10 cellular contexts compared by ENCODE assay signal in the genomic region with DNA sequence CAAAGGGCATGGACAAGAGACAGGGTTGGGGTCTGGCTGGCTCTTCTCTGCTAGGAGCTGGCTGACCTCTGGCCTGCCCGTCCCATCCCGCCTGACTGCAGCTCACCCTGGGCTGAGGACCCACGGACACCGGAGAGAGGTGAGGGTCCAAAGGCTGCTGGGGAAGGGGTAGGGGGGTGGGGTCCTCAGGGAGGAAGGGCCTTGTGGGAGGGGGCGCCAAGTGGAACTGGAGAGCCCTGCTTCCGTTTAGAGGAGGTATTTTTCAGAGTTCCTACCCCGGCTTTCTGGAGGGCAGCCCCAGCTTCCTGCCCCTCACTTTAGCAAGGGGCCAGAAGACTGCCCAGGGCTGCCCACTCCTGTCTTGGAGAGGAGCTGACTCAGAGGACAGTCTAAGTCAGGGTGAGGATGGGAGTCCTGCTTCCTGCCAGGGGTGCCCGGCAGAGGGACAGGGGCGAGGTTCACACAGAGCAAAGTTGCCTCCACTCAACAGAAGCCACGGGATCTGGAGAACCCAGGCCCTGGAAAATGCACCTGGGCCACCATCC. TPM values are rescaled to one million over a fixed set of nuclear protein-coding genes. Genes with fewer than 3 reads are reported as not detected.
A peak's percentile ranks its signal among the peaks of the same experiment; 100 is the strongest.
DNase-seq lines count a peak whose midpoint lies in the region; ATAC-seq and TF ChIP-seq lines count a peak whose summit lies in the region.
"Had no signal": no experiment of that assay in that cellular context is flagged by ENCODE, and none has a peak within 500 bp of the region (broad histone marks: within the 10 kb centered on the region; RNA-seq: fewer than 3 reads in every experiment).

No MANE protein-coding gene starts in this region.

- no peak for TF ChIP-seq CTCF in A673 (conservative IDR thresholded peaks at IDR 0.05; ENCODE audit: low read depth, low read length)
- TF ChIP-seq CTCF in gastrocnemius medialis (IDR thresholded peaks at IDR 0.05 in 4 of 5, conservative IDR thresholded peaks at IDR 0.05 in 1 of 5) = no peak

- POLR2A ChIA-PET in A673 (lab: Charles Lee; ENCODE audit: low non-redundant PET) = no interaction called here

- H3K27ac ChIP-seq in effector memory CD4-positive, alpha-beta T cell (ENCODE audit: insufficient read depth, low read length, poor library complexity, severe bottlenecking) = peak overlapping the region; percentile 58
- H3K27ac ChIP-seq in A673 (ENCODE audit: low read depth, low read length, poor library complexity, severe bottlenecking) = no peak overlapping the region
- no peak overlapping the region for H3K27ac ChIP-seq in gastrocnemius medialis

- H3K4me1 ChIP-seq in effector memory CD4-positive, alpha-beta T cell (ENCODE audit: control insufficient read depth, insufficient read depth, low read length, poor library complexity, severe bottlenecking) = peaks cover 27% of the 10 kb centered on the region
- H3K4me1 ChIP-seq in A673 (ENCODE audit: insufficient read depth, low read length, poor library complexity, severe bottlenecking) (no peaks in the 10 kb centered on the region), gastrocnemius medialis (peaks cover 3 to 5% of the 10 kb centered on the region in 2 donors)

- BruUV-seq in A673 (replicated peaks; lab: Mats Ljungman, UMichigan) = no TSS peak

- DNase-seq in AG20443 (ENCODE audit: low spot score) = peak; percentile 37
- no peak for DNase-seq in effector memory CD4-positive, alpha-beta T cell
- DNase-seq in NCI-H2171 treated with DMSO at 0.1 percent for 48 hours (lab: John Stamatoyannopoulos, UW) = no peak
- no peak for DNase-seq in A673 (ENCODE audit: low spot score)
- DNase-seq in gastrocnemius medialis = no peak
- DNase-seq: stimulated activated CD4-positive, alpha-beta T cell treated with anti-CD3 and anti-CD28 coated beads, Interleukin-4, amount 100 ng/mL, for 24 hours had no signal

- peak overlapping the region; percentile 39 for H3K4me3 ChIP-seq in effector memory CD4-positive, alpha-beta T cell (ENCODE audit: insufficient read depth, low read depth, low read length, poor library complexity, severe bottlenecking)
- no peak overlapping the region for H3K4me3 ChIP-seq in A673 (ENCODE audit: low read depth, low read length, poor library complexity, severe bottlenecking)
- H3K4me3 ChIP-seq in gastrocnemius medialis = no peak overlapping the region
- H3K4me3 ChIP-seq: body of pancreas had no signal

- CTCF ChIA-PET in A673 (lab: Charles Lee) = no interaction called here

- intact Hi-C loops in A673 (cut with micrococcal nuclease; ENCODE audit: unreplicated experiment) (no loop called here), gastrocnemius medialis (cut with DNase I; ENCODE audit: low total_unique reads) (no loop called here)

- H3K36me3 ChIP-seq in effector memory CD4-positive, alpha-beta T cell (ENCODE audit: control insufficient read depth, insufficient read depth, low read length) = peaks cover 13% of the 10 kb centered on the region
- H3K36me3 ChIP-seq in A673 (ENCODE audit: insufficient read depth, low read length, poor library complexity, severe bottlenecking) = peaks cover 16% of the 10 kb centered on the region
- peaks cover 0 to 16% of the 10 kb centered on the region in 2 donors for H3K36me3 ChIP-seq in gastrocnemius medialis

- H3K9me3 ChIP-seq in effector memory CD4-positive, alpha-beta T cell (ENCODE audit: control insufficient read depth, low read length) = no peaks in the 10 kb centered on the region
- H3K9me3 ChIP-seq in A673 (ENCODE audit: low read depth, low read length, poor library complexity, severe bottlenecking) = no peaks in the 10 kb centered on the region
- H3K9me3 ChIP-seq in gastrocnemius medialis = no peaks in the 10 kb centered on the region
- H3K9me3 ChIP-seq: body of pancreas had no signal

- peak; percentile 21 for ATAC-seq in HG03457 (IDR thresholded peaks at IDR 0.05; ENCODE audit: unreplicated experiment)
- no peak for ATAC-seq in gastrocnemius medialis
- ATAC-seq in GM18861 (IDR thresholded peaks at IDR 0.05; ENCODE audit: unreplicated experiment) = no peak

- no peaks in the 10 kb centered on the region for H3K27me3 ChIP-seq in effector memory CD4-positive, alpha-beta T cell (replicated peaks; ENCODE audit: control insufficient read depth, insufficient read depth, low read length, poor library complexity, severe bottlenecking)
- H3K27me3 ChIP-seq in A673 (replicated peaks; ENCODE audit: insufficient read depth, low read depth, low read length, poor library complexity) = no peaks in the 10 kb centered on the region
- peaks cover 4 to 19% (median 7%) of the 10 kb centered on the region in 3 donors for H3K27me3 ChIP-seq in gastrocnemius medialis
- H3K27me3 ChIP-seq: body of pancreas had no signal

- in situ Hi-C loops in gastrocnemius medialis (cut with MboI; ENCODE audit: low sequenced_read_pairs in 4 of 4) = no loop called here

- peak; percentile 33 for TF ChIP-seq POLR2A in GM19099 (IDR thresholded peaks at IDR 0.05; ENCODE audit: extremely low read depth, insufficient read length, low read depth)
- no peak for TF ChIP-seq POLR2A in gastrocnemius medialis (IDR thresholded peaks at IDR 0.05)

RNA-seq across cellular contexts. Expression of gene LARGE2, which starts 7.1 kb away (rescaled TPM):
- total RNA-seq in A673 (2021) = 9.1 and 10.9 TPM in 2 replicates
- total RNA-seq in gastrocnemius medialis = not detected

RNA-seq across cellular contexts. Expression of gene PEX16, which starts 11.9 kb away (rescaled TPM):
- total RNA-seq in A673 (2021) (64.1 and 68.9 TPM in 2 replicates), gastrocnemius medialis (10 to 100 TPM; 18.5 to 27.2 (median 20.5) TPM)

RNA-seq across cellular contexts. Expression of gene FREY1, which starts 22.5 kb away (rescaled TPM):
- total RNA-seq in A673 (2021) (3.3 and 3.8 TPM in 2 replicates), gastrocnemius medialis (not detected)

RNA-seq across cellular contexts. Expression of gene MAPK8IP1, which starts 44.1 kb away (rescaled TPM):
- total RNA-seq in A673 (2021) (46.0 and 46.2 TPM in 2 replicates), gastrocnemius medialis (1 to 10 TPM; 1.4 to 4.0 (median 1.9) TPM)
